ENCODE assay signal across 1 cellular context in the genomic region with DNA sequence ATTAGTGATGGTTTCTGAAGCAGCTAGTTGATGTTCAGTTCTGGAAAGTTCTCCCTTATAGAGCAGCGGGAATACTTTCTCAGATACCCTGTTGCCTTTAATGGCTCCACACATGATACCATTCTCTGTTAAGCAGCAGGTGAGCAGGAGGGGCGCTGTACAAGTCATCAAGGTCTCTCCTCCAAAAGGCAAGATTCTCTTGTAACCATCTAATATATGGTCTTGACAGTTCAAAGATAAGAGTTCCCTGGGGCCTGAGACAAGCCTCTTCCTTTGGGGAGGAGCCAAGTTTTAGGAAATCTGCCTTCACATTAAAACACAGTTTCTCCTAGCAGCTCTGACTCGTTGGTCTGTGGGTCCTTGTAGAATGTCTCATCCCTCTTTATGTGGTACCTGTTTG.
TF ChIP-seq lines count a peak whose summit lies in the region.

No MANE protein-coding gene starts in this region.

TF ChIP-seq in K562, 482 proteins besides CTCF, POLR2A, EP300 and RAD21 (continued from another document):
- TF ChIP-seq, protein P1, sequence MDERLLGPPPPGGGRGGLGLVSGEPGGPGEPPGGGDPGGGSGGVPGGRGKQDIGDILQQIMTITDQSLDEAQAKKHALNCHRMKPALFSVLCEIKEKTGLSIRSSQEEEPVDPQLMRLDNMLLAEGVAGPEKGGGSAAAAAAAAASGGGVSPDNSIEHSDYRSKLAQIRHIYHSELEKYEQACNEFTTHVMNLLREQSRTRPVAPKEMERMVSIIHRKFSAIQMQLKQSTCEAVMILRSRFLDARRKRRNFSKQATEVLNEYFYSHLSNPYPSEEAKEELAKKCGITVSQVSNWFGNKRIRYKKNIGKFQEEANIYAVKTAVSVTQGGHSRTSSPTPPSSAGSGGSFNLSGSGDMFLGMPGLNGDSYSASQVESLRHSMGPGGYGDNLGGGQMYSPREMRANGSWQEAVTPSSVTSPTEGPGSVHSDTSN (CRISPR knock-in tag; IDR thresholded peaks at IDR 0.05; ENCODE audit: low read depth) = no peak
- TF ChIP-seq, protein P1 (tag; conservative IDR thresholded peaks at IDR 0.05; ENCODE audit: low read depth) = peak; percentile 67
- TF ChIP-seq CTBP1 (IDR thresholded peaks at IDR 0.05; ENCODE audit: borderline replicate concordance) (peak; percentile 17; the same call in 1 of the 2 replicates), MEIS2 (IDR thresholded peaks at IDR 0.05; ENCODE audit: partially characterized antibody) (peak; percentile 82)
- TF ChIP-seq, protein P2, sequence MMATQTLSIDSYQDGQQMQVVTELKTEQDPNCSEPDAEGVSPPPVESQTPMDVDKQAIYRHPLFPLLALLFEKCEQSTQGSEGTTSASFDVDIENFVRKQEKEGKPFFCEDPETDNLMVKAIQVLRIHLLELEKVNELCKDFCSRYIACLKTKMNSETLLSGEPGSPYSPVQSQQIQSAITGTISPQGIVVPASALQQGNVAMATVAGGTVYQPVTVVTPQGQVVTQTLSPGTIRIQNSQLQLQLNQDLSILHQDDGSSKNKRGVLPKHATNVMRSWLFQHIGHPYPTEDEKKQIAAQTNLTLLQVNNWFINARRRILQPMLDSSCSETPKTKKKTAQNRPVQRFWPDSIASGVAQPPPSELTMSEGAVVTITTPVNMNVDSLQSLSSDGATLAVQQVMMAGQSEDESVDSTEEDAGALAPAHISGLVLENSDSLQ (IDR thresholded peaks at IDR 0.05) = peak; percentile 38; the same call in 1 of the 2 replicates
TF ChIP-seq in K562: peak in this region for 6.
